In the genomic region with DNA sequence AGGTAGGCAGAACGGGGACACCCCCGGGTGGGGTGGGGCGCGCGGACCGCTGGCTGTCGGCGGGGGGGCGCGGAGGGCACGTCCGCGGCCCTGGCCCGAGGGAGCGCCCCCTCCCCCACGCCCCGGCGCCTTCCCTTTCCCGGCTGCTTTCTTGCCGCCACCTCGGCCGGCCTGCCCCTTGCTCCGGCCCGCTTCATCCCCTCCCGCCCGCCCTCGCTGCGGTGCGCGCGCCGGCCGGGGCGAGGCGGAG, we compare ENCODE assay signal across 8 cellular contexts. TPM values are rescaled to one million over a fixed set of nuclear protein-coding genes. Genes with fewer than 3 reads are reported as not detected.
DNase-seq lines count a peak whose midpoint lies in the region; ATAC-seq, FAIRE-seq and TF ChIP-seq lines count a peak whose summit lies in the region.

No MANE protein-coding gene starts in this region.

- H4K20me1 ChIP-seq in H1 (replicated peaks in 1 of 2; ENCODE audit: control insufficient read depth in 1 of 2, insufficient read depth in 2 of 2, low read length in 2 of 2) = peaks cover 6 to 11% of the 10 kb centered on the region in 2 experiments

- H2AK5ac ChIP-seq in H1 (ENCODE audit: low read depth, low read length) = no peak overlapping the region

- H4K5ac ChIP-seq in H1 (ENCODE audit: insufficient read length, low read depth, low read length) = peak overlapping the region; percentile 89

- no peak overlapping the region for H2BK20ac ChIP-seq in H1 (ENCODE audit: low read length)

- H2BK12ac ChIP-seq in H1 (ENCODE audit: low read depth, low read length) = no peak overlapping the region

- H3K79me2 ChIP-seq in H1 (ENCODE audit: control insufficient read depth in 1 of 2, insufficient read depth in 2 of 2, low read length in 2 of 2) = peaks cover 29 to 47% of the 10 kb centered on the region in 2 experiments

- POLR2A ChIA-PET in H1 (lab: Charles Lee; ENCODE audit: partially characterized antibody) = interaction anchor here (0.9 to 3.3 kb wide), 5 partner anchors 10 to 106 kb away, joined by 4 to 14 read pairs (median 4); no protein-coding TSS in a partner anchor

- H2BK120ac ChIP-seq in H1 (replicated peaks; ENCODE audit: low read depth, low read length) = no peak overlapping the region

- H3K4me3 ChIP-seq in cardiac muscle cell (peak overlapping the region; percentile 75), MG63 (peak overlapping the region; percentile 90), H1 (ENCODE audit: extremely low read depth in 1 of 4, insufficient read depth in 2 of 4, low read depth in 3 of 4, low read length in 4 of 4) (peak overlapping the region; percentile 82 to 96 (median 86)), neuron (ENCODE audit: low read length) (peak overlapping the region; percentile 70)

- H3K9me3 ChIP-seq in cardiac muscle cell (ENCODE audit: low read depth) = no peaks in the 10 kb centered on the region
- H3K9me3 ChIP-seq in MG63 = peaks cover 2% of the 10 kb centered on the region; the same call in 1 of the 2 replicates
- H3K9me3 ChIP-seq in H1 (ENCODE audit: insufficient read depth in 2 of 2, low read depth in 1 of 2, low read length in 1 of 2) = no peaks in the 10 kb centered on the region
- H3K9me3 ChIP-seq in neuron (ENCODE audit: low read length) = no peaks in the 10 kb centered on the region

- intact Hi-C loops in Right ventricle myocardium inferior (cut with DNase I) = loop anchor here (2.0 to 10.0 kb wide), 3 partner anchors 69 to 299 kb away; partner anchors contain the start of gene PPP4R1

- no CpG with 5 or more reads among the region's 35 CpGs for WGBS in H1 (ENCODE audit: extremely low coverage in 1 of 2, insufficient coverage in 1 of 2, insufficient read length in 1 of 2, insufficient replicate concordance in 2 of 2, low coverage in 1 of 2, low lambda C conversion rate in 2 of 2, missing lambda C conversion rate in 1 of 2), 2 experiments

- peaks cover 23% of the 10 kb centered on the region for H3K4me1 ChIP-seq in cardiac muscle cell (ENCODE audit: low read depth)
- peaks cover 3 to 13% (median 5%) of the 10 kb centered on the region in 4 experiments for H3K4me1 ChIP-seq in H1 (replicated peaks in 1 of 4; ENCODE audit: control insufficient read depth in 3 of 4, insufficient read depth in 4 of 4, low read length in 3 of 4)
- H3K4me1 ChIP-seq in neuron (ENCODE audit: insufficient read depth, low read length) = peaks cover 21% of the 10 kb centered on the region

- no peak overlapping the region for H3K14ac ChIP-seq in H1 (ENCODE audit: insufficient read length)

- no peak overlapping the region for H3K23ac ChIP-seq in H1 (ENCODE audit: insufficient read length)

- H3K27ac ChIP-seq in cardiac muscle cell = peak overlapping the region; percentile 95
- peak overlapping the region; percentile 88 for H3K27ac ChIP-seq in H1 (ENCODE audit: low read depth, low read length)

- no peaks in the 10 kb centered on the region for H3K79me1 ChIP-seq in H1 (ENCODE audit: low read depth, low read length)

- no peak for TF ChIP-seq CTCF in cardiac muscle cell (IDR thresholded peaks at IDR 0.05; ENCODE audit: low read depth, low read length)
- TF ChIP-seq CTCF in H1 (IDR thresholded peaks at IDR 0.05; ENCODE audit: control extremely low read depth in 1 of 3, insufficient read depth in 1 of 3, low read depth in 1 of 3, low read length in 3 of 3) = no peak

- H4K91ac ChIP-seq in H1 (replicated peaks; ENCODE audit: insufficient read length, low read length) = no peak overlapping the region

- no peak for TF ChIP-seq EP300 in H1 (IDR thresholded peaks at IDR 0.05; ENCODE audit: borderline replicate concordance in 1 of 2, low read depth in 2 of 2, low read length in 2 of 2)

- TF ChIP-seq RAD21 in H1 (IDR thresholded peaks at IDR 0.05 in 1 of 2, conservative IDR thresholded peaks at IDR 0.05 in 1 of 2; ENCODE audit: low read depth in 2 of 2, low read length in 2 of 2) = no peak

- peak overlapping the region; percentile 78 to 96 (median 88) for H3K9ac ChIP-seq in H1 (replicated peaks in 1 of 4; ENCODE audit: extremely low read depth in 1 of 4, low read depth in 3 of 4, low read length in 3 of 4)

- peak overlapping the region; percentile 49; the same call in 1 of the 2 replicates for H3K18ac ChIP-seq in H1 (ENCODE audit: extremely low read depth, low read length)

- H3K27me3 ChIP-seq in cardiac muscle cell = no peaks in the 10 kb centered on the region
- no peaks in the 10 kb centered on the region for H3K27me3 ChIP-seq in MG63
- H3K27me3 ChIP-seq in H1 (replicated peaks in 1 of 4; ENCODE audit: control insufficient read depth in 3 of 4, extremely low read depth in 1 of 4, insufficient read depth in 3 of 4, low read length in 3 of 4) = no peaks in the 10 kb centered on the region
- no peaks in the 10 kb centered on the region for H3K27me3 ChIP-seq in neuron (ENCODE audit: insufficient read depth, low read length)

- H3K4ac ChIP-seq in H1 (replicated peaks; ENCODE audit: insufficient read length, low read depth, low read length) = no peak overlapping the region

- peak overlapping the region; percentile 94; the same call in 1 of the 2 replicates for H2BK5ac ChIP-seq in H1 (ENCODE audit: low read depth, low read length)

- no peaks in the 10 kb centered on the region for H3K36me3 ChIP-seq in cardiac muscle cell
- H3K36me3 ChIP-seq in MG63 = no peaks in the 10 kb centered on the region; the same call in 1 of the 2 replicates
- H3K36me3 ChIP-seq in H1 (ENCODE audit: control insufficient read depth in 2 of 4, insufficient read depth in 4 of 4, low read length in 3 of 4) = no peaks in the 10 kb centered on the region
- no peaks in the 10 kb centered on the region for H3K36me3 ChIP-seq in neuron (ENCODE audit: insufficient read depth, low read length)

- CTCF ChIA-PET in H1 (lab: Charles Lee; ENCODE audit: partially characterized antibody) = no interaction called here

- no peak for FAIRE-seq in H1 (lab: Jason Lieb, UNC)

- no peak for TF ChIP-seq POLR2A in H1 (IDR thresholded peaks at IDR 0.05; ENCODE audit: control extremely low read depth in 1 of 2, low read depth in 2 of 2, low read length in 2 of 2)

- H4K8ac ChIP-seq in H1 (ENCODE audit: extremely low read depth, insufficient read depth, low read length) = peak overlapping the region; percentile 98; the same call in 1 of the 2 replicates

- H3K23me2 ChIP-seq in H1 (ENCODE audit: low read depth, low read length) = peaks cover 5% of the 10 kb centered on the region; the same call in 1 of the 2 replicates

- no peak overlapping the region for H2BK15ac ChIP-seq in H1 (ENCODE audit: low read length)

- peak overlapping the region; percentile 85 for H3K56ac ChIP-seq in H1 (replicated peaks; ENCODE audit: insufficient read length, low read depth, low read length)

- no peak for DNase-seq in cardiac muscle cell (ENCODE audit: low read depth in 1 of 2, low spot score in 1 of 2)
- no peak for DNase-seq in Right ventricle myocardium inferior (ENCODE audit: missing footprints)
- no peak for DNase-seq in MG63
- no peak for DNase-seq in H1 (ENCODE audit: low read depth in 1 of 2, low spot score in 2 of 2)
- no peak for DNase-seq in CD1c-positive myeloid dendritic cell (ENCODE audit: extremely low spot score)
- DNase-seq in NCI-H774 (lab: John Stamatoyannopoulos, UW) = no peak
- DNase-seq in inferior parietal cortex (ENCODE audit: extremely low spot score) = no peak

- H3K4me2 ChIP-seq in H1 (ENCODE audit: insufficient read depth in 1 of 2, low read depth in 2 of 2, low read length in 2 of 2) = peak overlapping the region in 1 of 2 experiments; percentile 67; a peak in 3 of 4 replicates

- no peak for ATAC-seq in Right ventricle myocardium inferior

- H2AFZ ChIP-seq in H1 (ENCODE audit: low read length) = no peak overlapping the region
- peak overlapping the region; percentile 54 for H2AFZ ChIP-seq in neuron (ENCODE audit: low read depth, low read length)

TF ChIP-seq in H1, 55 proteins besides CTCF, POLR2A, EP300 and RAD21:
- TF ChIP-seq PHF8 (conservative IDR thresholded peaks at IDR 0.05; ENCODE audit: low read depth, low read length) (0 out of 2 replicates have a peak, but pooled peaks have one; percentile 62), USF2 (IDR thresholded peaks at IDR 0.05; ENCODE audit: low read length) (no peak)

RNA-seq across cellular contexts. Expression of gene VAPA, which starts 0.4 kb away (rescaled TPM):
- total RNA-seq in cardiac muscle cell (137 and 138 TPM in 2 replicates), Right ventricle myocardium inferior (203 TPM)
- polyA plus RNA-seq in cardiac muscle cell (215 and 260 TPM in 2 replicates), H1 (2011; rRNA removed) (44.4 and 79.7 TPM in 2 replicates)
- total RNA-seq in MG63 (2014; rRNA removed; shearing (Covaris generic); ENCODE audit: low replicate concordance) = 238 and 451 TPM in 2 replicates
- 128 and 130 TPM in 2 replicates for total RNA-seq in H1 (2021; fragmentation: NEBNext Ultra II Directional; extraction: Animal tissue kit (Norgen Biotek cat#: 25700))
- 115 TPM for polyA plus RNA-seq in H1 (2011; cell fraction: cytosol; rRNA removed)
- polyA plus RNA-seq in H1 (2011; cell fraction: nucleus; rRNA removed) = 58.2 TPM
- 84.4 to 121 TPM (median 101 TPM) in 4 replicates for polyA plus RNA-seq in H1 (2012, experiment 1 of 2)
- polyA plus RNA-seq in H1 (2012, experiment 2 of 2) = 35.1 TPM
- 86.3 TPM for polyA plus RNA-seq in H1 (2013, experiment 1 of 2)
- polyA plus RNA-seq in H1 (2013, experiment 2 of 2) = 89.4 TPM
- 63.8 and 88.5 TPM in 2 replicates for polyA minus RNA-seq in H1 (2011; rRNA and poly(A)+ RNA removed)
- 77.8 TPM for polyA minus RNA-seq in H1 (2011; cell fraction: cytosol; rRNA and poly(A)+ RNA removed)
- polyA minus RNA-seq in H1 (2011; cell fraction: nucleus; rRNA and poly(A)+ RNA removed) = 59.6 TPM

RNA-seq across cellular contexts. Expression of gene TXNDC2, which starts 28.5 kb away (rescaled TPM):
- total RNA-seq in cardiac muscle cell = not detected in 2 replicates
- not detected in 2 replicates for polyA plus RNA-seq in cardiac muscle cell
- total RNA-seq in Right ventricle myocardium inferior = not detected
- 0.33 TPM in 1 of 2 replicates, not detected in the other for total RNA-seq in MG63 (2014; rRNA removed; shearing (Covaris generic); ENCODE audit: low replicate concordance)
- total RNA-seq in H1 (2021; fragmentation: NEBNext Ultra II Directional; extraction: Animal tissue kit (Norgen Biotek cat#: 25700)) = 0.09 TPM in 1 of 2 replicates, not detected in the other
- 0.11 TPM in 1 of 2 replicates, not detected in the other for polyA plus RNA-seq in H1 (2011; rRNA removed)
- 0.08 TPM for polyA plus RNA-seq in H1 (2011; cell fraction: cytosol; rRNA removed)
- polyA plus RNA-seq in H1 (2011; cell fraction: nucleus; rRNA removed) = not detected
- 0.20 TPM in 1 of 4 replicates, not detected in the others for polyA plus RNA-seq in H1 (2012, experiment 1 of 2)
- polyA plus RNA-seq in H1 (2012, experiment 2 of 2) = not detected
- polyA plus RNA-seq in H1 (2013, experiment 1 of 2) = 0.12 TPM
- 0.11 TPM for polyA plus RNA-seq in H1 (2013, experiment 2 of 2)
- 0.17 TPM in 1 of 2 replicates, not detected in the other for polyA minus RNA-seq in H1 (2011; rRNA and poly(A)+ RNA removed)
- polyA minus RNA-seq in H1 (2011; cell fraction: cytosol; rRNA and poly(A)+ RNA removed) = not detected
- 0.20 TPM for polyA minus RNA-seq in H1 (2011; cell fraction: nucleus; rRNA and poly(A)+ RNA removed)
